Comparison of ENCODE assay signal across 8 cellular contexts in the genomic region with DNA sequence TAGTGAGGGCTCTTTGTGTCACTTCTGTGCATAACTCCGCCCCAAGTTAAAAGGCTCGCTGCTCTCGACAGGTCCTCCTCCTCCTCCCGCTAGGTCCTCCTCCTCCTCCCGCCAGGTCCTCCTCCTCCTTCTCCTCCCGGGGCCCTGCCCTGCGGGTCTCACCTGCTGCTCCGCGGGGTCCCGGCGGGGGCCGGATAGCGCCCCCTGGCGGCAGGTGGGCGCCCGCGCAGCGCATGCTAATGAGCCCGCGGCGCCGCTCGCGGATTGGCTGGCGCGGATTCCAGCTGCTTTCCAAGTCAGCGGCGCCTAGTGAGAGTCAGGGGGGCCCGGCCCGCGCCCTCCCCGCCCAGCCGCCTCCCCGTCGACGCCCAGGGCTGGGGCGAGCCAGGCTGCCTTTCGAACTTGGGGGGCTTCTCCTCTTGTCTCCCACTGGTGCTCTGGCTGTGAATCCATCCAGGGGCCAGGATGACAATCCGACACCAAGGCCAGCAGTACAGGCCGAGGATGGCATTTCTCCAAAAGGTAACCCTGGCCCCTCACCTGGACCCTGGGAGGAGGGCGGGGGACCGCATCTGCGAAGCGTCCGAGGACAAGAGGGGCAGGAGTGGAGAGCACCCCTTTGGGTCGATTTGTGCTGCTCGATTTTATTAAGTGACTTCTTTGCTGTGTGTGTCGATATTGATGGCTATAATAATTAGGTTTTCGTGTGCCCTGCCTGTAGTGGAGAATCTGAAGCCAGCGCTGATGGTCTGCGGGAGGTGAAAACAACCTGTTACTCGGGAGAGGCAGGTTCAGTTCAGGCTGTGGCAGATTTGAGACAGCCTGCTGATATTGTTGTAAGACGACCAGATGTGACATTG. TPM values are rescaled to one million over a fixed set of nuclear protein-coding genes. Genes with fewer than 3 reads are reported as not detected.
A peak's percentile ranks its signal among the peaks of the same experiment; 100 is the strongest.
DNase-seq lines count a peak whose midpoint lies in the region; ATAC-seq and FAIRE-seq lines count a peak whose summit lies in the region.

A gene (plus strand): TSS at position 295 of the 860 bp plus-strand sequence. CDS start 171 bp downstream, at position 466.

- no peak for FAIRE-seq in frontal cortex (lab: Jason Lieb, UNC)

- no peaks in the 10 kb centered on the region for H3K9me3 ChIP-seq in neuron (ENCODE audit: low read length)

- H2AFZ ChIP-seq in neuron (ENCODE audit: low read depth, low read length): peak within 1 kb of the TSS; percentile 11

- peak; percentile 35 for DNase-seq in DMS79 (lab: John Stamatoyannopoulos, UW)
- peak; percentile 85 for DNase-seq in KBM-7
- peak; percentile 58 for DNase-seq in RPMI7951 (ENCODE audit: low read depth)
- DNase-seq in activated effector memory CD4-positive, alpha-beta T cell treated with Interleukin-2 at 50 U/mL for 16 hours: peak; percentile 78
- DNase-seq in frontal cortex (ENCODE audit: low spot score in 2 of 2): peak; percentile 86 to 91
- DNase-seq in stromal cell of bone marrow (ENCODE audit: low read depth): peak; percentile 26

- H3K4me3 ChIP-seq in neuron (ENCODE audit: low read length): no peak within 1 kb of the TSS

- H3K36me3 ChIP-seq in neuron (ENCODE audit: insufficient read depth, low read length): no peaks in the 10 kb centered on the region

- H3K27me3 ChIP-seq in neuron (ENCODE audit: insufficient read depth, low read length): peaks cover 13% of the 10 kb centered on the region

- peaks cover 6% of the 10 kb centered on the region for H3K4me1 ChIP-seq in neuron (ENCODE audit: insufficient read depth, low read length)

- in situ Hi-C loops in KBM-7 (cut with MboI; ENCODE audit: low pct_unique_long_range_greater_than_20kb, low sequenced_read_pairs): no loop called here

- peak; percentile 90 for ATAC-seq in GM21717 (IDR thresholded peaks at IDR 0.05; ENCODE audit: unreplicated experiment)

RNA-seq across cellular contexts. Expression of the gene that starts here (rescaled TPM):
- 3.3 and 4.7 TPM in 2 replicates for total RNA-seq in RPMI7951 (2014; rRNA removed; shearing (Covaris generic))
- total RNA-seq in frontal cortex: 15.1 TPM

Comparison
In these comparisons a context has a peak if more than half of its experiments do, and no peak if none do; other contexts are left out.
1. DNase-seq: peak in every context shown above with its lines; median percentile 88 in frontal cortex; 85 in KBM-7; 78 in activated effector memory CD4-positive, alpha-beta T cell treated with Interleukin-2 at 50 U/mL for 16 hours; 58 in RPMI7951; 35 in DMS79; 26 in stromal cell of bone marrow.